2 cellular contexts compared by ENCODE assay signal in the genomic region with DNA sequence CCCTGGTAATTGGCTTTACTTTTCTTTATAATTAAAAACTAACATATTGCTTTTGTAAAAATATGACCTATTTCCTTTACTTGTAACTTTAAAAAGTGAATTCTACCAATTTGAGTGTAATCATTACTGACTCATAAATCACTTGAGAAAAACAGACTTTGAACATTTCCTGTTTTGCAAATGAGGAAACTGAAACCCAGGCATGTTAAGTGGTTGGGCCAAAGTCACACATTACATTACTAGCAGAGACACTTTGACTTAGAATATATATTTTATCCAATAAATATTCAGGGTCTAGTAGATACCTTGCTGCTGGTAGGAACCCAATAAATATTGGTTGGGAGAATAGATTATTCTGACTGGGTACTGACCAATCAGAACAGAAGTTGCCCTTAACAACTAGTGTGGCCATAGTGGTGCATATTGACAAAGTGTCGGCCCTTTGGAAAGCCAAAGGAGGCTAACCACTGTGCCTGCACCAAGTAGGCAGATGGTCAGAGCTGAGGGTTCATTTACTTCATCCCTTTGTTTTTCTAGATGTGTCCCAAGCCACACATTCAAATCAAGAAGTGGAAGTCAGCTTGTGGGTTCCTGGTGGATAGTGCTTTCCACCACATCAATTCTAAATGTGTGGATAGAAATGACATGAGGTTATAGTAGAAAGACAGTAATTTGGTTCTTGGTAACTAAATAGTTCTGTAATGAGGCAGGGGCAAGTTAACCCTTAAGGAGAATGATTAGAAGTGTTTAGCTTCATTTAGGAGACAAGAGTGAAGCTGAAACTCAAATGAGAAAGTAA.
TF ChIP-seq lines count a peak whose summit lies in the region.

No MANE protein-coding gene starts in this region.

TF ChIP-seq in SK-N-SH, 30 proteins besides CTCF, POLR2A, EP300 and RAD21 (continued from another document):
- TF ChIP-seq USF1 (IDR thresholded peaks at IDR 0.05; ENCODE audit: borderline replicate concordance, low read depth) (no peak), MAX (IDR thresholded peaks at IDR 0.05; ENCODE audit: low read depth) (no peak), RXRA (IDR thresholded peaks at IDR 0.05; ENCODE audit: borderline replicate concordance, low read depth) (no peak), JUND (IDR thresholded peaks at IDR 0.05) (no peak), FOSL2 (IDR thresholded peaks at IDR 0.05; ENCODE audit: borderline replicate concordance, low read depth) (no peak), MEF2A (IDR thresholded peaks at IDR 0.05; ENCODE audit: borderline replicate concordance, low read depth) (no peak), YY1 (IDR thresholded peaks at IDR 0.05; ENCODE audit: low read depth) (no peak), REST (IDR thresholded peaks at IDR 0.05; ENCODE audit: low read depth, low read length) (no peak), FOXJ3 (CRISPR knock-in tag; IDR thresholded peaks at IDR 0.05) (no peak), GABPA (IDR thresholded peaks at IDR 0.05; ENCODE audit: low read depth) (no peak), FOXM1 (IDR thresholded peaks at IDR 0.05; ENCODE audit: low read depth) (no peak)
- TF ChIP-seq, protein P1, sequence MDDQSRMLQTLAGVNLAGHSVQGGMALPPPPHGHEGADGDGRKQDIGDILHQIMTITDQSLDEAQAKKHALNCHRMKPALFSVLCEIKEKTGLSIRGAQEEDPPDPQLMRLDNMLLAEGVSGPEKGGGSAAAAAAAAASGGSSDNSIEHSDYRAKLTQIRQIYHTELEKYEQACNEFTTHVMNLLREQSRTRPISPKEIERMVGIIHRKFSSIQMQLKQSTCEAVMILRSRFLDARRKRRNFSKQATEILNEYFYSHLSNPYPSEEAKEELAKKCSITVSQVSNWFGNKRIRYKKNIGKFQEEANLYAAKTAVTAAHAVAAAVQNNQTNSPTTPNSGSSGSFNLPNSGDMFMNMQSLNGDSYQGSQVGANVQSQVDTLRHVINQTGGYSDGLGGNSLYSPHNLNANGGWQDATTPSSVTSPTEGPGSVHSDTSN (IDR thresholded peaks at IDR 0.05), result no peak
TF ChIP-seq in SK-N-SH: peak in this region for 0.

TF ChIP-seq in SK-N-SH treated with all-trans-retinoic acid at 6 μM for 48 hours, 23 proteins besides CTCF, POLR2A, EP300 and RAD21 (continued from another document):
- TF ChIP-seq OSR1 (CRISPR knock-in tag; IDR thresholded peaks at IDR 0.05), result no peak
- TF ChIP-seq RARB (CRISPR knock-in tag; IDR thresholded peaks at IDR 0.05), result no peak
- no peak for TF ChIP-seq ZC3H10 (CRISPR knock-in tag; IDR thresholded peaks at IDR 0.05)
- no peak for TF ChIP-seq ZNF8 (CRISPR knock-in tag; IDR thresholded peaks at IDR 0.05)
